ENCODE assay signal across 1 cellular context in genomic region chr16:1940273-1941161, GRCh38.
TF ChIP-seq lines count a peak whose summit lies in the region.

No MANE protein-coding gene starts in this region.

TF ChIP-seq in liver, 16 proteins besides CTCF, POLR2A, EP300 and RAD21 (continued from another document):
- TF ChIP-seq NR2F2 (IDR thresholded peaks at IDR 0.05) (peak; percentile 10), ZBTB33 (IDR thresholded peaks at IDR 0.05) (peak; percentile 57), FOXA2 (IDR thresholded peaks at IDR 0.05) (peak; percentile 43), TAF1 (conservative IDR thresholded peaks at IDR 0.05) (peak; percentile 87), HNF4A (conservative IDR thresholded peaks at IDR 0.05) (peak; percentile 75 to 87), YY1 (IDR thresholded peaks at IDR 0.05) (no peak), JUND (IDR thresholded peaks at IDR 0.05) (peak in 1 of 2 donors; percentile 63)
- TF ChIP-seq, protein P1, sequence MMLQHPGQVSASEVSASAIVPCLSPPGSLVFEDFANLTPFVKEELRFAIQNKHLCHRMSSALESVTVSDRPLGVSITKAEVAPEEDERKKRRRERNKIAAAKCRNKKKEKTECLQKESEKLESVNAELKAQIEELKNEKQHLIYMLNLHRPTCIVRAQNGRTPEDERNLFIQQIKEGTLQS (IDR thresholded peaks at IDR 0.05): no peak
- TF ChIP-seq, protein P2, sequence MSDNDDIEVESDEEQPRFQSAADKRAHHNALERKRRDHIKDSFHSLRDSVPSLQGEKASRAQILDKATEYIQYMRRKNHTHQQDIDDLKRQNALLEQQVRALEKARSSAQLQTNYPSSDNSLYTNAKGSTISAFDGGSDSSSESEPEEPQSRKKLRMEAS (IDR thresholded peaks at IDR 0.05): peak; percentile 85
